Comparison of ENCODE assay signal across 1 cellular context in the genomic region with DNA sequence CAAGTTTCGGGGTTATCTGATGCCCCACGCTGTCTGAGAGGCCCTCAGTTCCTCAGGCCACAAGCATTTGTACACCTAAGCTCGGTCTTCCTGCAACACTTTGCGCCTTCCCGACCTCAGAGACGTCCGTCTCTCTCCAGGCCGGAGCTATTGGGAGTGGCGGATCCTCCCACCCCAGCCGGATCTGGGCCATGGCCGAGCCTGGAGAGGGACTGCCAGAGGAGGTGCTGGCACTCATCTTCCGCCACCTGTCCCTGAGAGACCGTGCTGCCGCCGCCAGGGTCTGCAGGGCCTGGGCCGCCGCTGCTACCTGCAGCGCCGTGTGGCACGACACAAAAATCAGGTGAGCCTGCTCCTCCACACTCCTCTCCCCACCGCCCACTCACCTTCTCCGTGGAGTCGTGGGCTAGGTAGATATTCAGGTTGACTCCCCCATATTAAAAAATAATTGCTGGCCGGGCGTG.
TF ChIP-seq lines count a peak whose summit lies in the region.

No MANE protein-coding gene starts in this region.

TF ChIP-seq in WTC11, 78 proteins besides CTCF, POLR2A, EP300 and RAD21 (continued from another document):
- TF ChIP-seq, protein P1, sequence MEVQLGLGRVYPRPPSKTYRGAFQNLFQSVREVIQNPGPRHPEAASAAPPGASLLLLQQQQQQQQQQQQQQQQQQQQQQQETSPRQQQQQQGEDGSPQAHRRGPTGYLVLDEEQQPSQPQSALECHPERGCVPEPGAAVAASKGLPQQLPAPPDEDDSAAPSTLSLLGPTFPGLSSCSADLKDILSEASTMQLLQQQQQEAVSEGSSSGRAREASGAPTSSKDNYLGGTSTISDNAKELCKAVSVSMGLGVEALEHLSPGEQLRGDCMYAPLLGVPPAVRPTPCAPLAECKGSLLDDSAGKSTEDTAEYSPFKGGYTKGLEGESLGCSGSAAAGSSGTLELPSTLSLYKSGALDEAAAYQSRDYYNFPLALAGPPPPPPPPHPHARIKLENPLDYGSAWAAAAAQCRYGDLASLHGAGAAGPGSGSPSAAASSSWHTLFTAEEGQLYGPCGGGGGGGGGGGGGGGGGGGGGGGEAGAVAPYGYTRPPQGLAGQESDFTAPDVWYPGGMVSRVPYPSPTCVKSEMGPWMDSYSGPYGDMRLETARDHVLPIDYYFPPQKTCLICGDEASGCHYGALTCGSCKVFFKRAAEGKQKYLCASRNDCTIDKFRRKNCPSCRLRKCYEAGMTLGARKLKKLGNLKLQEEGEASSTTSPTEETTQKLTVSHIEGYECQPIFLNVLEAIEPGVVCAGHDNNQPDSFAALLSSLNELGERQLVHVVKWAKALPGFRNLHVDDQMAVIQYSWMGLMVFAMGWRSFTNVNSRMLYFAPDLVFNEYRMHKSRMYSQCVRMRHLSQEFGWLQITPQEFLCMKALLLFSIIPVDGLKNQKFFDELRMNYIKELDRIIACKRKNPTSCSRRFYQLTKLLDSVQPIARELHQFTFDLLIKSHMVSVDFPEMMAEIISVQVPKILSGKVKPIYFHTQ (CRISPR knock-in tag; IDR thresholded peaks at IDR 0.05) = no peak
